Comparison of ENCODE assay signal across 1 cellular context in the genomic region with DNA sequence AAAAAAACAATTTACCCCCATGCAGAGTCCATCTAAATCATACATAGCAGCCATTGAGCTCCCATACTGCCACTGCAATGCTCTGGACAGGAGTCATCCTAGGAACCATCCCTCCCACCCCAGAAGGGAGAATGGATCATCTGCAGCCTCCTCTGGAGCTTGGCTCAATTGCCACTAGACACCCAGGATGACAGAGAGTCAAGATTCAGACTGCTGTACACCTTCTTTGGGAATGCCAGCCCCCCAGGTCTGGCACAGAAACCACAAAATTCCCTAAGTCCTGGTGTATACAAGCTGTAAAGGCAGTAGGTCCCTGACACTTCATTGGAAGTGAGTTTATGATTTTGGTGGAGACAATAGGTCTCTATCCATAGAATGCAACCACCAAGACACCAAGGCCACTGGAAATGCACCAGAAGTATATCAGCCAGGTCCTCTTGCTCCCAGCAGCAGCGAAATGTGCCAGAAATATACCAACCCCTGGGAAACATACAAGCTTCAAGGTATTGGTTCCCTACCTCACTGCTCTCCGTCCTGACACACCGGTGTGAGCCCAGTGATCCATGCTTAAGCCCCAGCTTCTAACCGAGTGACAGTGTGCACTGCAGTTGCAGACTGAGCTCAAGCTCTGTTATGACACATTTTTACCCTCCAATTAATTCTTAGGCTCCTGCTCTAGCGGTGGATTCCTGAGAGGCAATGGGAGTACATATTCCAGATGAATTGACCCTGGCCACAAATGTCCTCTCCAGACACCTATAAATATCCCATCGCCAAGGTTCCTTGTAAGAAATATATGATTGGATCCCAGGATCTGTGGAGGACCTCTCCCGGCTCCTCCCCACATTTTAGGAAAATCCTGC.
TF ChIP-seq lines count a peak whose summit lies in the region.

No MANE protein-coding gene starts in this region.

TF ChIP-seq in endothelial cell of umbilical vein, 7 proteins besides CTCF, POLR2A, EP300 and RAD21:
- no peak for TF ChIP-seq MYC (IDR thresholded peaks at IDR 0.05; ENCODE audit: low read depth, low read length)
- no peak for TF ChIP-seq FOS (IDR thresholded peaks at IDR 0.05; ENCODE audit: borderline replicate concordance, insufficient read depth, low read length)
- TF ChIP-seq, protein P1, sequence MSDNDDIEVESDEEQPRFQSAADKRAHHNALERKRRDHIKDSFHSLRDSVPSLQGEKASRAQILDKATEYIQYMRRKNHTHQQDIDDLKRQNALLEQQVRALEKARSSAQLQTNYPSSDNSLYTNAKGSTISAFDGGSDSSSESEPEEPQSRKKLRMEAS (IDR thresholded peaks at IDR 0.05; ENCODE audit: insufficient read depth, insufficient read length) = no peak
- TF ChIP-seq EZH2 (IDR thresholded peaks at IDR 0.05; ENCODE audit: borderline replicate concordance, low read depth, low read length, severe bottlenecking) = no peak
- no peak for TF ChIP-seq POLR2AphosphoS5 (IDR thresholded peaks at IDR 0.05; ENCODE audit: insufficient read depth, low read depth, low read length)
- no peak for TF ChIP-seq JUN (IDR thresholded peaks at IDR 0.05; ENCODE audit: borderline replicate concordance, insufficient read depth, insufficient read length, low read depth)
- no peak for TF ChIP-seq GATA2 (IDR thresholded peaks at IDR 0.05; ENCODE audit: insufficient read depth, insufficient read length, low read depth, low read length)
